In genomic region chr2:72157871-72158771, GRCh38 we compare ENCODE assay signal across 23 cellular contexts. TPM values are rescaled to one million over a fixed set of nuclear protein-coding genes. Genes with fewer than 3 reads are reported as not detected.
"Had no signal": no experiment of that assay in that cellular context is flagged by ENCODE, and none has a peak within 500 bp of the region (broad histone marks: within the 10 kb centered on the region; RNA-seq: fewer than 3 reads in every experiment).

No MANE protein-coding gene starts in this region.

- H3K27me3 ChIP-seq: body of pancreas, right lobe of liver had no signal

- H3K9ac ChIP-seq: parathyroid adenoma had no signal

- H3K79me2 ChIP-seq: parathyroid adenoma had no signal

- H2AFZ ChIP-seq: parathyroid adenoma had no signal

- DNase-seq: activated CD4-positive, alpha-beta T cell treated with anti-CD3 and anti-CD28 coated beads for 36 hours; activated CD4-positive, alpha-beta T cell treated with anti-CD3 and anti-CD28 coated beads, Interleukin-2, amount 50 U/mL, for 4 hours; activated gamma-delta T cell; activated T-cell treated with anti-CD3 and anti-CD28 coated beads for 4 hours; anterior cingulate cortex; body of pancreas; caudate nucleus; lower lobe of right lung; natural killer cell; right lobe of liver; stimulated activated CD4-positive, alpha-beta T cell treated with anti-CD3 and anti-CD28 coated beads, Interleukin-2, amount 100 ng/mL, for 24 hours; stimulated activated naive CD8-positive, alpha-beta T cell treated with anti-CD3 and anti-CD28 coated beads, Interleukin-15, amount 100 ng/mL, for 72 hours; T1000; tibial artery had no signal

- H3K9me3 ChIP-seq: body of pancreas, heart right ventricle, lower lobe of right lung, neutrophil, right lobe of liver, tibial artery had no signal

- H3K4me3 ChIP-seq: body of pancreas, coronary artery, heart right ventricle, lower lobe of right lung, right lobe of liver, skin epidermis, tibial artery had no signal

- H3K4me1 ChIP-seq: body of pancreas, heart right ventricle, lower lobe of right lung, parathyroid adenoma, right lobe of liver, tibial artery had no signal

- ATAC-seq: activated CD4-positive, alpha-beta T cell treated with anti-CD3 and anti-CD28 coated beads for 36 hours; body of pancreas; lower lobe of right lung; natural killer cell; stimulated activated effector memory CD8-positive, alpha-beta T cell treated with anti-CD3 and anti-CD28 coated beads, Interleukin-12 subunit alpha, Interleukin-12 subunit beta, amount 100 ng/mL, for 72 hours; stimulated activated naive CD8-positive, alpha-beta T cell treated with anti-CD3 and anti-CD28 coated beads, Interleukin-15, amount 100 ng/mL, for 72 hours; WTC11 had no signal

- FAIRE-seq: keratinocyte had no signal

- H3K27ac ChIP-seq: body of pancreas, coronary artery, heart right ventricle, lower lobe of right lung, neutrophil, parathyroid adenoma, right lobe of liver, skin epidermis, tibial artery had no signal

- H3K36me3 ChIP-seq: heart right ventricle, lower lobe of right lung, neutrophil, right lobe of liver, tibial artery had no signal

RNA-seq across cellular contexts. Expression of gene CYP26B1, which starts 10.5 kb away (rescaled TPM):
- total RNA-seq: activated CD4-positive, alpha-beta T cell treated with anti-CD3 and anti-CD28 coated beads for 36 hours; activated T-helper 1 cell treated with anti-CD3 and anti-CD28 coated beads, Interleukin-12 subunit alpha, Interleukin-12 subunit beta, Interleukin-2, Interleukin-4 antibody, amounts not matched to agents 30 ng/mL and 10 ng/mL and 1 ng/mL, durations not matched to agents 14 hours and 24 hours and 36 hours; natural killer cell had no signal
